In genomic region chr15:37106490-37107001, GRCh38 we compare ENCODE assay signal across 10 cellular contexts. TPM values are rescaled to one million over a fixed set of nuclear protein-coding genes. Genes with fewer than 3 reads are reported as not detected.
DNase-seq lines count a peak whose midpoint lies in the region; ATAC-seq and TF ChIP-seq lines count a peak whose summit lies in the region.
"Had no signal": no experiment of that assay in that cellular context is flagged by ENCODE, and none has a peak within 500 bp of the region (broad histone marks: within the 10 kb centered on the region; RNA-seq: fewer than 3 reads in every experiment).

No MANE protein-coding gene starts in this region.

- peak; percentile 57 for TF ChIP-seq CTCF in WERI-Rb-1 (IDR thresholded peaks at IDR 0.05; ENCODE audit: low read depth, low read length)
- peak; percentile 72 for TF ChIP-seq CTCF in hepatocyte (IDR thresholded peaks at IDR 0.05; ENCODE audit: poor library complexity)

- H3K4me3 ChIP-seq in WERI-Rb-1 (ENCODE audit: low read depth, low read length) = peak overlapping the region; percentile 69
- H3K4me3 ChIP-seq in hepatocyte = no peak overlapping the region

- 4% methylated on average over 23 of the region's 23 CpGs for WGBS in hepatocyte (ENCODE audit: low lambda C conversion rate, missing lambda C conversion rate)

- H3K36me3 ChIP-seq in WERI-Rb-1 (no peaks in the 10 kb centered on the region; the same call in 1 of the 2 replicates), hepatocyte (replicated peaks; ENCODE audit: insufficient read depth, low read depth) (no peaks in the 10 kb centered on the region)

- H3K79me2 ChIP-seq in hepatocyte = peaks cover 19% of the 10 kb centered on the region

- no peaks in the 10 kb centered on the region for H3K27me3 ChIP-seq in WERI-Rb-1 (ENCODE audit: insufficient read depth, low read depth, severe bottlenecking)
- H3K27me3 ChIP-seq in hepatocyte = peaks cover 88% of the 10 kb centered on the region

- peak overlapping the region; percentile 92 for H3K4me2 ChIP-seq in hepatocyte

- H3K27ac ChIP-seq in WERI-Rb-1 (peak overlapping the region; percentile 95), hepatocyte (peak overlapping the region; percentile 66)
- H3K27ac ChIP-seq: epithelial cell of prostate had no signal

- ATAC-seq in HG03378 (IDR thresholded peaks at IDR 0.05; ENCODE audit: unreplicated experiment) = no peak

- DNase-seq in NOMO-1 treated with DMSO at 0.1 percent for 48 hours (lab: John Stamatoyannopoulos, UW; ENCODE audit: unreplicated experiment) (peak; percentile 28), NOMO-1 treated with dmso at 0.1 percent for 144 hours (lab: John Stamatoyannopoulos, UW; ENCODE audit: unreplicated experiment) (no peak), WERI-Rb-1 (peak; percentile 86), hepatocyte (ENCODE audit: low spot score) (peak; percentile 76), superior temporal gyrus (ENCODE audit: extremely low spot score) (peak; percentile 83), AML-193 (lab: John Stamatoyannopoulos, UW) (no peak)
- no peak for DNase-seq in effector CD8-positive, alpha-beta T cell (lab: John Stamatoyannopoulos, UW)

- no peaks in the 10 kb centered on the region for H4K20me1 ChIP-seq in hepatocyte (ENCODE audit: insufficient read depth, poor library complexity, severe bottlenecking)

- no peak overlapping the region for H2AFZ ChIP-seq in hepatocyte

- peaks cover 8% of the 10 kb centered on the region for H3K4me1 ChIP-seq in hepatocyte (ENCODE audit: insufficient read depth)

- H3K9me3 ChIP-seq in WERI-Rb-1 (ENCODE audit: severe bottlenecking) = no peaks in the 10 kb centered on the region
- no peaks in the 10 kb centered on the region for H3K9me3 ChIP-seq in hepatocyte (ENCODE audit: low read depth)

- no peaks in the 10 kb centered on the region for H3K9me2 ChIP-seq in hepatocyte (replicated peaks; ENCODE audit: insufficient read depth)

RNA-seq across cellular contexts. Expression of gene MEIS2, which starts 6.2 kb away (rescaled TPM):
- 30.0 and 33.5 TPM in 2 replicates for total RNA-seq in hepatocyte
- 20.6 and 32.4 TPM in 2 replicates for polyA plus RNA-seq in hepatocyte
- polyA plus RNA-seq: CD14-positive monocyte had no signal

Comparison
In these comparisons a context has a peak if more than half of its experiments do, and no peak if none do; other contexts are left out.
1. DNase-seq: peak in NOMO-1 treated with DMSO at 0.1 percent for 48 hours (single experiment), WERI-Rb-1 (single experiment), hepatocyte (single experiment) and superior temporal gyrus (single experiment); none in NOMO-1 treated with dmso at 0.1 percent for 144 hours (single experiment), AML-193 (0 of 2) and effector CD8-positive, alpha-beta T cell (single experiment).